ENCODE assay signal across 9 cellular contexts in the genomic region with DNA sequence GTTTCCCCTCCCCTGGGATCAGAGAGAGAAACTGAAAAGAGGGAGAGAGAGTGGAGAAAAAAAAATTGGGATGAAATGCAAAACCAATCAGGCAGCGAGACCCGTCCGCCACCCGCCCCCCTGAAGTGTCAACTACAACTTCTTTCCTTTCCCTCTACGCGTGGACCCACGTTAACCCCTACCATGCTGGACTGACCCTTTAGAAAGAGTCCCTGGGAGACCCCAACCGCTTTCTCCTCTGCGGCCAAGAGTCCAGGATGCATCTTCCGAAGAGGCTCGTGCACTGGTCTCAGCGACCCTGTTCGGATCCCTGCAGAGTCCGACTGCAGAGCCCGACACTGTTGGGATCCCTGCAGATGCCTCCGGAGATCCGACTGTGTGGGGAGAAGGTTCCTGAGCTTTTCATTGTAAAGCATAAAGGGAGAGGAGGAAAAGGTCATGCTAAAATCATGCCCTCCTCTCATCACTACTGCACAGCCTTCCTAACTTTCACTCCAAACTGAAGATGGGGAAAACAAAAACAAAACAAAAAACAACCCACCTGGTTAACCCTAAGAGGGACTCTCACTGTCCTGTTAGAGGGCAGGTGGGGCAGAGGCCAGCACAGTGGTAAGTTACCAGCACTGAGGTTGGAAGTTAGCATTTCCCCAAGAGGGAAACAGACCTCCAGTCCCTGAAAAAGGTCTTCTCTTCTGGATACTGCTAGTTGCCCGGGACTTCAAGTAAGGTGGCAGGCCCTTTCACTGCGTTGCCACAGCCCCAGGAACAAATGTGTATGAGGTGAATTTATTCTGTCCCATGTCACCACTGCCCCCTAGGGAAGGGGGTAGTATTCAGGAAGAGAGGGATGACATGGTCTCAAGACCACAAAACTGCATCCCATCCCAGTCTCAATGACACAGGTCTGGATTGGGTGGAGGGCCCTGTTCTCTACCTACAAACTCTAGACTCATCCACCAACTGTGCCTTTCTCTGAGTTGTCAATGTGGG. TPM values are rescaled to one million over a fixed set of nuclear protein-coding genes. Genes with fewer than 3 reads are reported as not detected.
A peak's percentile ranks its signal among the peaks of the same experiment; 100 is the strongest.
DNase-seq lines count a peak whose midpoint lies in the region; ATAC-seq, FAIRE-seq and TF ChIP-seq lines count a peak whose summit lies in the region.
"Had no signal": no experiment of that assay in that cellular context is flagged by ENCODE, and none has a peak within 500 bp of the region (broad histone marks: within the 10 kb centered on the region; RNA-seq: fewer than 3 reads in every experiment).

No MANE protein-coding gene starts in this region.

- no peak for TF ChIP-seq EP300 in tibial nerve (IDR thresholded peaks at IDR 0.05)

- H3K18ac ChIP-seq in mesenchymal stem cell (ENCODE audit: low read depth in 1 of 2, low read length in 2 of 2) = no peak overlapping the region

- no peak overlapping the region for H3K27ac Mint-ChIP-seq in activated T-cell treated with anti-CD3 and anti-CD28 coated beads, Interleukin-2, amount 50 U/mL, for 24 hours
- peak overlapping the region; percentile 55 for H3K27ac Mint-ChIP-seq in astrocyte (ENCODE audit: unreplicated experiment)
- H3K27ac Mint-ChIP-seq: CD14-positive monocyte had no signal

- 19% methylated on average over 17 of the region's 19 CpGs for WGBS in mesenchymal stem cell
- 14 to 22% methylated on average over 19 of the region's 19 CpGs for WGBS in tibial nerve, 2 donors

- no peak overlapping the region for H2BK5ac ChIP-seq in mesenchymal stem cell (ENCODE audit: low read depth, low read length, poor library complexity, severe bottlenecking)

- no peak overlapping the region for H4K8ac ChIP-seq in mesenchymal stem cell (ENCODE audit: low read length)

- H3K4ac ChIP-seq in mesenchymal stem cell (ENCODE audit: low read depth in 1 of 2, low read length in 2 of 2) = no peak overlapping the region

- no peak overlapping the region for H2BK15ac ChIP-seq in mesenchymal stem cell (ENCODE audit: low read depth, poor library complexity, severe bottlenecking)

- H3K4me1 Mint-ChIP-seq in activated T-cell treated with anti-CD3 and anti-CD28 coated beads, Interleukin-2, amount 50 U/mL, for 24 hours (ENCODE audit: low read depth) = peaks cover 12% of the 10 kb centered on the region
- H3K4me1 Mint-ChIP-seq in astrocyte (ENCODE audit: low read depth, unreplicated experiment) = peaks cover 3% of the 10 kb centered on the region

- H3K9me3 Mint-ChIP-seq in activated T-cell treated with anti-CD3 and anti-CD28 coated beads, Interleukin-2, amount 50 U/mL, for 24 hours = no peaks in the 10 kb centered on the region
- H3K9me3 Mint-ChIP-seq in astrocyte (ENCODE audit: unreplicated experiment) = peaks cover 3% of the 10 kb centered on the region

- no peaks in the 10 kb centered on the region for H3K36me3 Mint-ChIP-seq in activated T-cell treated with anti-CD3 and anti-CD28 coated beads, Interleukin-2, amount 50 U/mL, for 24 hours (ENCODE audit: low read depth)
- H3K36me3 Mint-ChIP-seq in astrocyte (ENCODE audit: low read depth, unreplicated experiment) = peaks cover 3% of the 10 kb centered on the region

- peaks cover 62% of the 10 kb centered on the region for H3K27me3 Mint-ChIP-seq in activated T-cell treated with anti-CD3 and anti-CD28 coated beads, Interleukin-2, amount 50 U/mL, for 24 hours
- H3K27me3 Mint-ChIP-seq in astrocyte (ENCODE audit: low read depth, unreplicated experiment) = peaks cover 59% of the 10 kb centered on the region

- H3K4me1 ChIP-seq in astrocyte (ENCODE audit: insufficient read depth, low read length) (no peaks in the 10 kb centered on the region), mesenchymal stem cell (ENCODE audit: control insufficient read depth, insufficient read depth, low read depth, low read length) (peaks cover 13% of the 10 kb centered on the region), tibial nerve (peaks cover 0 to 29% (median 8%) of the 10 kb centered on the region in 4 donors)

- DNase-seq in activated T-cell treated with anti-CD3 and anti-CD28 coated beads, Interleukin-2, amount 50 U/mL, for 24 hours = no peak
- DNase-seq in activated T-cell treated with anti-CD3 and anti-CD28 coated beads, Interleukin-2, amount 50 U/mL, for 1 hour = no peak
- DNase-seq in astrocyte (ENCODE audit: low read depth) (no peak), mesenchymal stem cell (no peak), tibial nerve (ENCODE audit: low spot score in 2 of 2) (no peak), dermis blood vessel endothelial cell (no peak)

- H3K27ac ChIP-seq in astrocyte (ENCODE audit: low read depth, low read length) (no peak overlapping the region), mesenchymal stem cell (ENCODE audit: low read length, poor library complexity, severe bottlenecking) (no peak overlapping the region), tibial nerve (peak overlapping the region in 1 of 4 donors; percentile 74)

- no peak overlapping the region for H2AK5ac ChIP-seq in mesenchymal stem cell (ENCODE audit: low read length, severe bottlenecking)

- H3K9me3 ChIP-seq in astrocyte (ENCODE audit: insufficient read depth, low read depth, low read length) = no peaks in the 10 kb centered on the region
- no peaks in the 10 kb centered on the region for H3K9me3 ChIP-seq in mesenchymal stem cell (ENCODE audit: control insufficient read depth, low read length)
- no peaks in the 10 kb centered on the region for H3K9me3 ChIP-seq in tibial nerve

- no peak overlapping the region for H3K9ac ChIP-seq in astrocyte (ENCODE audit: low read length)
- H3K9ac ChIP-seq in mesenchymal stem cell (ENCODE audit: low read length) = peak overlapping the region; percentile 43

- H3K4me2 ChIP-seq in astrocyte (ENCODE audit: low read length) (peak overlapping the region; percentile 81), mesenchymal stem cell (ENCODE audit: low read length, poor library complexity, severe bottlenecking) (peak overlapping the region; percentile 68)

- H2BK12ac ChIP-seq in mesenchymal stem cell (ENCODE audit: low read length in 2 of 2) = no peak overlapping the region

- H2AFZ ChIP-seq in astrocyte (ENCODE audit: low read depth, low read length) = peak overlapping the region; percentile 15
- no peak overlapping the region for H2AFZ ChIP-seq in mesenchymal stem cell (ENCODE audit: low read depth, low read length)

- no peak for FAIRE-seq in astrocyte (lab: Jason Lieb, UNC)

- no peak overlapping the region for H3K14ac ChIP-seq in mesenchymal stem cell (ENCODE audit: low read length in 2 of 2)

- no peak overlapping the region for H2BK120ac ChIP-seq in mesenchymal stem cell (ENCODE audit: low read depth, low read length)

- no peak for ATAC-seq in HG03175 (IDR thresholded peaks at IDR 0.05; ENCODE audit: unreplicated experiment)
- ATAC-seq in GM18520 (IDR thresholded peaks at IDR 0.05; ENCODE audit: unreplicated experiment) = no peak

- H3K36me3 ChIP-seq in astrocyte (ENCODE audit: insufficient read depth, low read length) (no peaks in the 10 kb centered on the region), mesenchymal stem cell (ENCODE audit: control insufficient read depth in 1 of 2, insufficient read depth in 2 of 2, low read depth in 1 of 2, low read length in 2 of 2) (no peaks in the 10 kb centered on the region), tibial nerve (no peaks in the 10 kb centered on the region)

- H3K79me2 ChIP-seq in astrocyte (ENCODE audit: insufficient read depth, low read length) = no peaks in the 10 kb centered on the region

- H3K4me3 ChIP-seq in astrocyte (ENCODE audit: insufficient read depth, low read depth, low read length) = no peak overlapping the region
- peak overlapping the region in 1 of 2 experiments; percentile 74 for H3K4me3 ChIP-seq in mesenchymal stem cell (ENCODE audit: insufficient read depth in 1 of 2, low read depth in 1 of 2, low read length in 2 of 2)
- peak overlapping the region; percentile 15 to 59 (median 36) for H3K4me3 ChIP-seq in tibial nerve

- no peaks in the 10 kb centered on the region for H4K20me1 ChIP-seq in astrocyte (ENCODE audit: insufficient read depth, low read length)

- H3K79me1 ChIP-seq in mesenchymal stem cell (replicated peaks; ENCODE audit: low read length, poor library complexity, severe bottlenecking) = no peaks in the 10 kb centered on the region

- peak overlapping the region; percentile 59 for H3K4me3 Mint-ChIP-seq in activated T-cell treated with anti-CD3 and anti-CD28 coated beads, Interleukin-2, amount 50 U/mL, for 24 hours
- peak overlapping the region; percentile 70 for H3K4me3 Mint-ChIP-seq in astrocyte (ENCODE audit: unreplicated experiment)

- H3K27me3 ChIP-seq in astrocyte (ENCODE audit: insufficient read depth, low read length) (peaks cover 60% of the 10 kb centered on the region), mesenchymal stem cell (ENCODE audit: control insufficient read depth in 1 of 2, insufficient read depth in 1 of 2, low read length in 2 of 2) (peaks cover 50 to 59% of the 10 kb centered on the region in 2 experiments), tibial nerve (peaks cover 0 to 37% of the 10 kb centered on the region in 2 donors)

- no peak overlapping the region for H3K23ac ChIP-seq in mesenchymal stem cell (ENCODE audit: low read length in 2 of 2)

- TF ChIP-seq CTCF in astrocyte (IDR thresholded peaks at IDR 0.05; ENCODE audit: insufficient read depth, low read depth, low read length) = no peak
- TF ChIP-seq CTCF in tibial nerve (IDR thresholded peaks at IDR 0.05) = no peak

- no peak overlapping the region for H4K91ac ChIP-seq in mesenchymal stem cell (ENCODE audit: low read length)

- no peak for TF ChIP-seq POLR2A in tibial nerve (IDR thresholded peaks at IDR 0.05)

RNA-seq across cellular contexts. Expression of a gene that starts 0.6 kb away (rescaled TPM):
- total RNA-seq in astrocyte (0.17 and 0.20 TPM in 2 replicates), tibial nerve (1 to 10 TPM in 3 of 4 donors, under 1 TPM in 1; 0.66 to 3.9 (median 1.6) TPM), dermis blood vessel endothelial cell (not detected in 2 replicates)
- polyA plus RNA-seq in mesenchymal stem cell (2013, experiment 1 of 2) = 1.3 TPM
- 1.2 TPM for polyA plus RNA-seq in mesenchymal stem cell (2013, experiment 2 of 2)
- polyA plus RNA-seq: CD14-positive monocyte had no signal

RNA-seq across cellular contexts. Expression of a gene that starts 19.5 kb away (rescaled TPM):
- total RNA-seq in astrocyte (10.0 and 13.8 TPM in 2 replicates), tibial nerve (10 to 100 TPM; 18.4 to 34.1 (median 24.9) TPM), dermis blood vessel endothelial cell (2.7 and 4.6 TPM in 2 replicates)
- polyA plus RNA-seq in mesenchymal stem cell (2013, experiment 1 of 2) = 0.50 TPM
- polyA plus RNA-seq in mesenchymal stem cell (2013, experiment 2 of 2) = 0.45 TPM
- polyA plus RNA-seq: CD14-positive monocyte had no signal
